In genomic region chr3:23811117-23811487, GRCh38 we compare ENCODE assay signal across 8 cellular contexts. TPM values are rescaled to one million over a fixed set of nuclear protein-coding genes. Genes with fewer than 3 reads are reported as not detected.
DNase-seq lines count a peak whose midpoint lies in the region; ATAC-seq and TF ChIP-seq lines count a peak whose summit lies in the region.

No MANE protein-coding gene starts in this region.

- no peak for ATAC-seq in HG03432 (IDR thresholded peaks at IDR 0.05; ENCODE audit: unreplicated experiment)
- ATAC-seq in HG03521 (IDR thresholded peaks at IDR 0.05; ENCODE audit: unreplicated experiment) = no peak

- peak overlapping the region; percentile 91 for H3K4me3 Mint-ChIP-seq in activated naive CD4-positive, alpha-beta T cell treated with anti-CD3 and anti-CD28 coated beads, Interleukin-2, amount 10 ng/mL, durations not matched to agents 7 days and 5 days

- no peak for TF ChIP-seq EP300 in ovary (IDR thresholded peaks at IDR 0.05)

- WGBS in esophagus squamous epithelium, 2 donors = 16 to 41% methylated on average over 11 of the region's 11 CpGs
- 47 to 48% (median 48%) methylated on average over 11 of the region's 11 CpGs for WGBS in ovary, 3 donors

- H3K36me3 Mint-ChIP-seq in activated naive CD4-positive, alpha-beta T cell treated with anti-CD3 and anti-CD28 coated beads, Interleukin-2, amount 10 ng/mL, durations not matched to agents 7 days and 5 days = peaks cover 68% of the 10 kb centered on the region

- in situ Hi-C loops in G401 (cut with HindIII; ENCODE audit: low sequenced_read_pairs) = no loop called here

- CTCF ChIA-PET in activated naive CD4-positive, alpha-beta T cell treated with anti-CD3 and anti-CD28 coated beads, Interleukin-2, amount 10 ng/mL, durations not matched to agents 7 days and 5 days (lab: Charles Lee) = no interaction called here

- TF ChIP-seq CTCF in esophagus squamous epithelium (IDR thresholded peaks at IDR 0.05) (no peak), ovary (IDR thresholded peaks at IDR 0.05) (no peak)

- peaks cover 11% of the 10 kb centered on the region; the same call in 1 of the 2 replicates for H3K4me1 ChIP-seq in SJCRH30
- H3K4me1 ChIP-seq in esophagus squamous epithelium = peaks cover 18 to 52% (median 34%) of the 10 kb centered on the region in 3 donors
- H3K4me1 ChIP-seq in ovary (ENCODE audit: insufficient read depth) = peaks cover 4% of the 10 kb centered on the region

- H3K36me3 ChIP-seq in SJCRH30 (peaks cover 35% of the 10 kb centered on the region), esophagus squamous epithelium (peaks cover 0 to 11% (median 0%) of the 10 kb centered on the region in 3 donors), ovary (no peaks in the 10 kb centered on the region)

- H3K9me3 ChIP-seq in SJCRH30 (replicated peaks) (no peaks in the 10 kb centered on the region), esophagus squamous epithelium (no peaks in the 10 kb centered on the region), ovary (no peaks in the 10 kb centered on the region)

- TF ChIP-seq POLR2A in esophagus squamous epithelium (IDR thresholded peaks at IDR 0.05) = no peak
- TF ChIP-seq POLR2A in ovary (IDR thresholded peaks at IDR 0.05) = no peak

- peaks cover 8% of the 10 kb centered on the region for H3K27me3 Mint-ChIP-seq in activated naive CD4-positive, alpha-beta T cell treated with anti-CD3 and anti-CD28 coated beads, Interleukin-2, amount 10 ng/mL, durations not matched to agents 7 days and 5 days

- H3K4me3 ChIP-seq in SJCRH30 = peak overlapping the region; percentile 65
- peak overlapping the region; percentile 57 to 90 (median 70) for H3K4me3 ChIP-seq in esophagus squamous epithelium
- H3K4me3 ChIP-seq in ovary = peak overlapping the region; percentile 65

- no peaks in the 10 kb centered on the region for H3K9me3 Mint-ChIP-seq in activated naive CD4-positive, alpha-beta T cell treated with anti-CD3 and anti-CD28 coated beads, Interleukin-2, amount 10 ng/mL, durations not matched to agents 7 days and 5 days

- peaks cover 63% of the 10 kb centered on the region for H3K4me1 Mint-ChIP-seq in activated naive CD4-positive, alpha-beta T cell treated with anti-CD3 and anti-CD28 coated beads, Interleukin-2, amount 10 ng/mL, durations not matched to agents 7 days and 5 days

- peak overlapping the region; percentile 93 for H3K27ac Mint-ChIP-seq in activated naive CD4-positive, alpha-beta T cell treated with anti-CD3 and anti-CD28 coated beads, Interleukin-2, amount 10 ng/mL, durations not matched to agents 7 days and 5 days

- H3K27me3 ChIP-seq in SJCRH30 (no peaks in the 10 kb centered on the region), esophagus squamous epithelium (no peaks in the 10 kb centered on the region), ovary (no peaks in the 10 kb centered on the region)

- H3K27ac ChIP-seq in SJCRH30 = peak overlapping the region; percentile 42
- H3K27ac ChIP-seq in esophagus squamous epithelium = peak overlapping the region; percentile 82 to 92 (median 89)
- H3K27ac ChIP-seq in ovary = peak overlapping the region; percentile 58 to 80

- DNase-seq in activated naive CD4-positive, alpha-beta T cell treated with anti-CD3 and anti-CD28 coated beads, Interleukin-2, amount 10 ng/mL, durations not matched to agents 7 days and 5 days = no peak
- no peak for DNase-seq in activated naive CD4-positive, alpha-beta T cell (lab: John Stamatoyannopoulos, UW)
- DNase-seq in SJCRH30 (no peak), esophagus squamous epithelium (lab: John Stamatoyannopoulos, UW) (no peak), ovary (no peak), G401 (ENCODE audit: low spot score) (no peak)

- intact Hi-C loops in esophagus squamous epithelium (cut with DNase I) (no loop called here), ovary (cut with DNase I) (no loop called here)

RNA-seq across cellular contexts. Expression of gene UBE2E1, which starts 5.3 kb away (rescaled TPM):
- 169 and 182 TPM in 2 replicates for total RNA-seq in SJCRH30 (2014; rRNA removed; shearing (Covaris generic))
- 100 to 1,000 TPM in 2 of 4 donors, 10 to 100 TPM in 2; 83.9 to 115 (median 104) TPM for total RNA-seq in esophagus squamous epithelium
- 10 to 100 TPM; 65.2 to 78.4 (median 76.7) TPM for total RNA-seq in ovary
- polyA plus RNA-seq in ovary = 100 to 1,000 TPM in 1 of 2 donors, 10 to 100 TPM in 1; 65.9 to 133 TPM
- total RNA-seq in G401 (2014; rRNA removed; shearing (Covaris generic)) = 121 and 174 TPM in 2 replicates
